Comparison of ENCODE assay signal across 14 cellular contexts in the genomic region with DNA sequence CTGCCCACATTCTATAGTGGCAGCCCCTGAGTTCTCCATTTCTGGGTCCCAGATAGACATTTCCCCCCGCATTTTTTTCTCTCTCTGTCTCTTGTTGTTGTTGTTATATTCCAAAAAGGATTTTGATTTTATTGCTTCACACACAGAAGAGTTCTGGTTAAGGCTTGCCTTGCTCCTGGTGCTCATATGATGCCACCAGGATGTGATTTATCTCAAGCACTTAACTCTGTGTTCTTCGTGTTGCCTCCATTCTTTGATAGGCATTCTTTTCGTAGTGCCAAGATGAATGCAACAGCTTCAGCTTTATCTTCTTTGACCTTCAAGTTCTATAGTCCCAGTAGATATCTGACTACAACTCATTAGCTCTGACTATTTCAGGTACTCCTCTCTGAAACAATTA. TPM values are rescaled to one million over a fixed set of nuclear protein-coding genes. Genes with fewer than 3 reads are reported as not detected.
DNase-seq lines count a peak whose midpoint lies in the region; ATAC-seq and TF ChIP-seq lines count a peak whose summit lies in the region.
"Had no signal": no experiment of that assay in that cellular context is flagged by ENCODE, and none has a peak within 500 bp of the region (broad histone marks: within the 10 kb centered on the region; RNA-seq: fewer than 3 reads in every experiment).

No MANE protein-coding gene starts in this region.

- WGBS in thyroid gland, 2 donors = 73 to 77% methylated on average over 3 of the region's 3 CpGs

- TF ChIP-seq POLR2A in thyroid gland (IDR thresholded peaks at IDR 0.05) = no peak

- no peaks in the 10 kb centered on the region for H3K9me3 ChIP-seq in thyroid gland

- ATAC-seq in WTC11 (no peak), GM18907 (IDR thresholded peaks at IDR 0.05; ENCODE audit: unreplicated experiment) (no peak)
- ATAC-seq: T-cell had no signal

- H3K27me3 Mint-ChIP-seq in WTC11 (ENCODE audit: low read depth) = no peaks in the 10 kb centered on the region
- H3K27me3 Mint-ChIP-seq in nephron (ENCODE audit: low read depth) = no peaks in the 10 kb centered on the region
- H3K27me3 Mint-ChIP-seq: CD8-positive, alpha-beta memory T cell; T-cell had no signal

- H3K4me1 Mint-ChIP-seq in WTC11 = peaks cover 3% of the 10 kb centered on the region
- peaks cover 46% of the 10 kb centered on the region for H3K4me1 Mint-ChIP-seq in nephron
- H3K4me1 Mint-ChIP-seq: CD8-positive, alpha-beta memory T cell; T-cell had no signal

- H3K4me1 ChIP-seq in thyroid gland = peaks cover 36 to 52% of the 10 kb centered on the region in 2 donors

- intact Hi-C loops in thyroid gland (cut with DNase I) = no loop called here

- 0 out of 2 replicates have a peak overlapping the region, but pooled peaks have one; percentile 6 for H3K27ac Mint-ChIP-seq in WTC11
- peak overlapping the region; percentile 71 to 89 (median 71) for H3K27ac Mint-ChIP-seq in nephron
- H3K27ac Mint-ChIP-seq: T-cell had no signal

- peak overlapping the region; percentile 100 for H3K27ac ChIP-seq in epithelial cell of prostate
- peak overlapping the region in 2 of 3 donors; percentile 95 to 99 for H3K27ac ChIP-seq in thyroid gland

- H3K4me3 ChIP-seq in thyroid gland (replicated peaks in 1 of 3) = no peak overlapping the region

- CTCF ChIA-PET in WTC11 (lab: Charles Lee) = interaction anchor here (0.9 to 1.7 kb wide), 5 partner anchors 9 to 68 kb away, joined by 3 to 12 read pairs (median 3); partner anchors contain the start of gene ITGA3

- H3K4me3 Mint-ChIP-seq in WTC11 (no peak overlapping the region), nephron (peak overlapping the region in 1 of 3 experiments; percentile 45)
- H3K4me3 Mint-ChIP-seq: CD8-positive, alpha-beta memory T cell; T-cell had no signal

- peaks cover 18 to 19% of the 10 kb centered on the region in 2 donors for H3K36me3 ChIP-seq in thyroid gland

- H3K27me3 ChIP-seq in thyroid gland = no peaks in the 10 kb centered on the region

- POLR2A ChIA-PET in WTC11 (lab: Charles Lee) = no interaction called here

- TF ChIP-seq CTCF in WTC11 (IDR thresholded peaks at IDR 0.05) (no peak), nephron (IDR thresholded peaks at IDR 0.05; ENCODE audit: unreplicated experiment in 3 of 3) (no peak), thyroid gland (IDR thresholded peaks at IDR 0.05) (no peak)

- H3K36me3 Mint-ChIP-seq in WTC11 = peaks cover 11% of the 10 kb centered on the region; the same call in 1 of the 2 replicates
- peaks cover 10% of the 10 kb centered on the region for H3K36me3 Mint-ChIP-seq in nephron (ENCODE audit: low read depth)

- H3K9me3 Mint-ChIP-seq in WTC11 (no peaks in the 10 kb centered on the region), nephron (no peaks in the 10 kb centered on the region)
- H3K9me3 Mint-ChIP-seq: CD8-positive, alpha-beta memory T cell; T-cell had no signal

- DNase-seq in WTC11 (ENCODE audit: low spot score) (no peak), epithelial cell of prostate (ENCODE audit: low read depth, low spot score) (no peak), thyroid gland (no peak), cerebellar nuclear complex (lab: John Stamatoyannopoulos, UW) (no peak)
- DNase-seq in activated CD4-positive, CD25-positive, alpha-beta regulatory T cell (lab: John Stamatoyannopoulos, UW) = no peak
- DNase-seq in activated effector memory CD4-positive, alpha-beta T cell treated with anti-CD3 and anti-CD28 coated beads, Interleukin-2, amount 50 U/mL, for 16 hours = no peak
- DNase-seq: activated CD4-positive, alpha-beta T cell treated with anti-CD3 and anti-CD28 coated beads for 48 hours; NCI-H2029; stimulated activated CD4-positive, alpha-beta T cell treated with anti-CD3 and anti-CD28 coated beads, Interleukin-4, amount 100 ng/mL, for 1 hour; stimulated activated naive CD4-positive, alpha-beta T cell; T-cell had no signal

TF ChIP-seq in WTC11, 78 proteins besides CTCF, POLR2A, EP300 and RAD21:
- no peak for TF ChIP-seq TP53 (CRISPR knock-in tag; IDR thresholded peaks at IDR 0.05)
TF ChIP-seq in WTC11: peak in this region for 0.

RNA-seq across cellular contexts. Expression of gene ITGA3, which starts 9.1 kb away (rescaled TPM):
- total RNA-seq in WTC11 (2021) (35.3 to 44.2 TPM (median 35.5 TPM) in 3 replicates), thyroid gland (100 to 1,000 TPM; 145 to 246 (median 172) TPM)

RNA-seq across cellular contexts. Expression of gene PDK2, which starts 30.1 kb away (rescaled TPM):
- 16.6 to 21.3 TPM (median 19.8 TPM) in 3 replicates for total RNA-seq in WTC11 (2021)
- 10 to 100 TPM; 42.5 to 79.3 (median 64.5) TPM for total RNA-seq in thyroid gland
